In the genomic region with DNA sequence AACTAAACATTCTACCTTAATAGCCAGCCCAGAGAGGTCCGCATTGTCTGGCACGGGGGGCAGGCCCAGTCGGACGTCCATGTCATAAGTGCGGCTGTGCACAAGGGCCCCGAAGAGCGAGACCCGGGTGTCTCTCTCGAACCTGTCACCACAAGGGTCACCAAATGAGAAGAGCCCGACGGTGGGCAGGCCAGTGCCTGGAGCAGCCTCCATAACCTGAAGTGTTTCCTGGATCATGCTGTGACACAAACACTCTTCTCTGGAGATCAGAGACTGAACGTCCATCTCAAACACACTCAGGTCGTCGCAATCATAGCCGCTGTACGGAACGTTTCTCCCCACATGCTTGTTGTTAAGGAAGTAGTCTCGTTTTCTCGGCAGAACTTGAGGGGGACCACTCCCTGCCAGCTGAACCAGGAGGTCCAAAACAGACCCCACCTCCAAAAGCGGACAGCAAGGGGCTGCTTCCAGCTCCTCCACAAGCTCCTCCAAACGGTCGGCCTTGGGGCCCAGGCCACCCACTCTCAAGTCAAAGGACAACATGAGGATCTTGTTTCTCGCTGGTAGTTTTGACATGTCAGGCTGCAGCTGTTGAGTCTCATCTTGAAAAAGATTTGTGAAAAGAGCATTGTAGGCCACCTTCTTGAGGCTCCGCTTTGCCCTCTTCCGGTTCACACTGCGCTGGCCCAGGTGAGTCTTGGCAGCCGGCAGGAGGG, we compare ENCODE assay signal across 8 cellular contexts. TPM values are rescaled to one million over a fixed set of nuclear protein-coding genes. Genes with fewer than 3 reads are reported as not detected.
DNase-seq lines count a peak whose midpoint lies in the region; ATAC-seq and TF ChIP-seq lines count a peak whose summit lies in the region.

No MANE protein-coding gene starts in this region.

- H3K9ac ChIP-seq in DND-41 (ENCODE audit: low read depth, low read length) = peak overlapping the region; percentile 87
- H3K9ac ChIP-seq in Loucy (ENCODE audit: low read depth, low read length, poor library complexity, severe bottlenecking) = peak overlapping the region; percentile 80
- peak overlapping the region; percentile 79 to 89 for H3K9ac ChIP-seq in colonic mucosa (ENCODE audit: low read depth in 2 of 2, low read length in 2 of 2)

- H3K4me3 ChIP-seq in DND-41 (ENCODE audit: low read depth in 1 of 2, low read length in 2 of 2) = peak overlapping the region; percentile 97 to 99
- H3K4me3 ChIP-seq in Loucy (ENCODE audit: low read length, poor library complexity, severe bottlenecking) = peak overlapping the region; percentile 93
- peak overlapping the region; percentile 91 for H3K4me3 ChIP-seq in colonic mucosa
- H3K4me3 ChIP-seq in naive thymus-derived CD4-positive, alpha-beta T cell (ENCODE audit: low read length) = peak overlapping the region; percentile 73

- no peaks in the 10 kb centered on the region for H3K9me2 ChIP-seq in Loucy (replicated peaks; ENCODE audit: low read depth, low read length)

- ATAC-seq in DND-41 (ENCODE audit: insufficient read depth, low read depth) (no peak; the same call in 2 of the 3 replicates), omental fat pad (ENCODE audit: low FRiP score) (no peak), GM18519 (IDR thresholded peaks at IDR 0.05; ENCODE audit: low FRiP score, unreplicated experiment) (no peak)
- ATAC-seq in naive thymus-derived CD4-positive, alpha-beta T cell = no peak

- H3K27ac Mint-ChIP-seq in naive thymus-derived CD4-positive, alpha-beta T cell = peak overlapping the region; percentile 91 to 100 (median 100)

- H3K79me2 ChIP-seq in DND-41 (ENCODE audit: insufficient read depth, low read length) (peaks cover 81% of the 10 kb centered on the region), Loucy (ENCODE audit: insufficient read depth, low read length) (peaks cover 68% of the 10 kb centered on the region)

- no peaks in the 10 kb centered on the region for H3K9me3 Mint-ChIP-seq in naive thymus-derived CD4-positive, alpha-beta T cell

- H3K27me3 Mint-ChIP-seq in naive thymus-derived CD4-positive, alpha-beta T cell = no peaks in the 10 kb centered on the region

- no peaks in the 10 kb centered on the region for H3F3A ChIP-seq in Loucy (ENCODE audit: low read depth)

- CTCF ChIA-PET in naive thymus-derived CD4-positive, alpha-beta T cell (lab: Charles Lee) = interaction anchor here (0.6 to 1.7 kb wide), 6 partner anchors 7 to 378 kb away, joined by 3 to 7 read pairs (median 4); a partner anchor contains a TSS

- H3K4me2 ChIP-seq in DND-41 (ENCODE audit: insufficient read depth, low read length) (peak overlapping the region; percentile 98), Loucy (ENCODE audit: low read depth, low read length, poor library complexity, severe bottlenecking) (peak overlapping the region; percentile 93)

- peaks cover 55% of the 10 kb centered on the region for H3K4me1 ChIP-seq in DND-41 (ENCODE audit: insufficient read depth, low read length)
- peaks cover 28% of the 10 kb centered on the region for H3K4me1 ChIP-seq in Loucy (ENCODE audit: insufficient read depth, low read length, poor library complexity, severe bottlenecking)
- peaks cover 34% of the 10 kb centered on the region for H3K4me1 ChIP-seq in colonic mucosa
- H3K4me1 ChIP-seq in naive thymus-derived CD4-positive, alpha-beta T cell (ENCODE audit: control insufficient read depth in 2 of 2, insufficient read depth in 2 of 2, low read length in 2 of 2) = peaks cover 35 to 47% of the 10 kb centered on the region in 2 donors

- peak overlapping the region; percentile 98 for H3K27ac ChIP-seq in DND-41 (ENCODE audit: low read length)
- H3K27ac ChIP-seq in colonic mucosa = peak overlapping the region; percentile 85
- peak overlapping the region; percentile 96 for H3K27ac ChIP-seq in naive thymus-derived CD4-positive, alpha-beta T cell (ENCODE audit: low read depth, low read length)

- H2AFZ ChIP-seq in DND-41 (ENCODE audit: low read depth, low read length) (peak overlapping the region; percentile 93), Loucy (ENCODE audit: low read length) (no peak overlapping the region)

- peak; percentile 22 for DNase-seq in DND-41
- no peak for DNase-seq in colonic mucosa
- DNase-seq in naive thymus-derived CD4-positive, alpha-beta T cell = no peak
- DNase-seq in central memory CD4-positive, alpha-beta T cell = no peak
- DNase-seq in omental fat pad (ENCODE audit: low spot score) = no peak
- DNase-seq in NCI-H524 treated with DMSO at 0.1 percent for 48 hours (lab: John Stamatoyannopoulos, UW) = no peak

- peaks cover 4 to 9% (median 4%) of the 10 kb centered on the region in 5 donors for H3K36me3 Mint-ChIP-seq in naive thymus-derived CD4-positive, alpha-beta T cell

- intact Hi-C loops in colonic mucosa (cut with DNase I) = no loop called here
- intact Hi-C loops in naive thymus-derived CD4-positive, alpha-beta T cell (cut with micrococcal nuclease) = loop anchor here (1.0 to 2.0 kb wide), 5 partner anchors 8 to 376 kb away; a partner anchor contains a TSS

- peaks cover 16 to 50% (median 40%) of the 10 kb centered on the region in 7 donors for H3K4me1 Mint-ChIP-seq in naive thymus-derived CD4-positive, alpha-beta T cell

- POLR2A ChIA-PET in naive thymus-derived CD4-positive, alpha-beta T cell (lab: Charles Lee) = interaction anchor here (0.6 to 2.6 kb wide), 14 partner anchors 27 to 384 kb away, joined by 3 to 14 read pairs (median 3); a partner anchor contains a TSS

- TF ChIP-seq CTCF in DND-41 (IDR thresholded peaks at IDR 0.05; ENCODE audit: borderline replicate concordance, extremely low read depth, low read length, poor library complexity, severe bottlenecking) = no peak
- TF ChIP-seq CTCF in Loucy (conservative IDR thresholded peaks at IDR 0.05; ENCODE audit: low read length) = no peak
- no peak for TF ChIP-seq CTCF in colonic mucosa (IDR thresholded peaks at IDR 0.05)
- TF ChIP-seq CTCF in omental fat pad (IDR thresholded peaks at IDR 0.05) = no peak

- H3K4me3 Mint-ChIP-seq in naive thymus-derived CD4-positive, alpha-beta T cell = peak overlapping the region; percentile 76 to 100 (median 98)

- no peaks in the 10 kb centered on the region for H3K9me3 ChIP-seq in DND-41 (ENCODE audit: insufficient read depth, low read length, severe bottlenecking)
- no peaks in the 10 kb centered on the region for H3K9me3 ChIP-seq in Loucy (ENCODE audit: insufficient read depth, low read depth, low read length)
- H3K9me3 ChIP-seq in colonic mucosa = no peaks in the 10 kb centered on the region
- no peaks in the 10 kb centered on the region for H3K9me3 ChIP-seq in naive thymus-derived CD4-positive, alpha-beta T cell (ENCODE audit: control insufficient read depth in 2 of 3, low read length in 3 of 3)

- H3K36me3 ChIP-seq in DND-41 (ENCODE audit: insufficient read depth, low read length) (peaks cover 48% of the 10 kb centered on the region), Loucy (ENCODE audit: insufficient read depth, low read length) (no peaks in the 10 kb centered on the region), colonic mucosa (no peaks in the 10 kb centered on the region)
- H3K36me3 ChIP-seq in naive thymus-derived CD4-positive, alpha-beta T cell (ENCODE audit: control insufficient read depth in 2 of 3, insufficient read depth in 3 of 3, low read length in 3 of 3) = peaks cover 4 to 45% (median 5%) of the 10 kb centered on the region in 3 experiments

- H4K20me1 ChIP-seq in DND-41 (ENCODE audit: insufficient read depth, low read length) = peaks cover 57% of the 10 kb centered on the region
- peaks cover 25% of the 10 kb centered on the region for H4K20me1 ChIP-seq in Loucy (ENCODE audit: insufficient read depth, low read length, poor library complexity, severe bottlenecking)

- H3K27me3 ChIP-seq in DND-41 (ENCODE audit: insufficient read depth, low read length, poor library complexity) (no peaks in the 10 kb centered on the region), Loucy (ENCODE audit: insufficient read depth, low read length, poor library complexity, severe bottlenecking) (no peaks in the 10 kb centered on the region), colonic mucosa (no peaks in the 10 kb centered on the region)
- H3K27me3 ChIP-seq in naive thymus-derived CD4-positive, alpha-beta T cell (ENCODE audit: control insufficient read depth in 2 of 2, insufficient read depth in 2 of 2, low read length in 2 of 2) = no peaks in the 10 kb centered on the region

RNA-seq across cellular contexts. Expression of a gene that starts 1.0 kb away (rescaled TPM):
- total RNA-seq in colonic mucosa = 10 to 100 TPM; 19.2 to 33.4 TPM
- total RNA-seq in naive thymus-derived CD4-positive, alpha-beta T cell = 100 to 1,000 TPM in 4 of 5 experiments, 10 to 100 TPM in 1; 67.8 to 146 (median 134) TPM
- polyA plus RNA-seq in naive thymus-derived CD4-positive, alpha-beta T cell = 10 to 100 TPM; 15.2 to 28.4 TPM
- total RNA-seq in omental fat pad = 10 to 100 TPM; 32.7 to 52.2 (median 33.5) TPM

RNA-seq across cellular contexts. Expression of a gene that starts 7.2 kb away (rescaled TPM):
- total RNA-seq in colonic mucosa (10 to 100 TPM; 40.5 to 59.1 TPM), omental fat pad (10 to 100 TPM; 18.4 to 53.8 (median 23.6) TPM)
- 100 to 1,000 TPM in 3 of 5 experiments, 10 to 100 TPM in 2; 95.9 to 139 (median 105) TPM for total RNA-seq in naive thymus-derived CD4-positive, alpha-beta T cell
- polyA plus RNA-seq in naive thymus-derived CD4-positive, alpha-beta T cell = 1 to 10 TPM; 7.1 to 9.8 TPM

RNA-seq across cellular contexts. Expression of a gene that starts 17.6 kb away (rescaled TPM):
- 1 to 10 TPM; 2.0 to 2.6 TPM for total RNA-seq in colonic mucosa
- 1 to 10 TPM; 1.7 to 6.2 (median 2.3) TPM for total RNA-seq in naive thymus-derived CD4-positive, alpha-beta T cell
- under 1 TPM in 1 of 2 donors, not detected in 1; 0.07 TPM for polyA plus RNA-seq in naive thymus-derived CD4-positive, alpha-beta T cell
- total RNA-seq in omental fat pad = 10 to 100 TPM in 3 of 4 donors, 1 to 10 TPM in 1; 7.9 to 31.1 (median 17.8) TPM

RNA-seq across cellular contexts. Expression of a gene that starts 26.3 kb away (rescaled TPM):
- total RNA-seq in colonic mucosa (1 to 10 TPM; 1.3 to 1.9 TPM), omental fat pad (10 to 100 TPM; 12.1 to 38.9 (median 20.4) TPM)
- total RNA-seq in naive thymus-derived CD4-positive, alpha-beta T cell = 10 to 100 TPM in 1 of 5 experiments, 1 to 10 TPM in 4; 1.3 to 22.9 (median 4.5) TPM
- under 1 TPM; 0.13 to 0.19 TPM for polyA plus RNA-seq in naive thymus-derived CD4-positive, alpha-beta T cell

RNA-seq across cellular contexts. Expression of a gene that starts 43.1 kb away (rescaled TPM):
- total RNA-seq in colonic mucosa (10 to 100 TPM; 29.1 to 36.9 TPM), omental fat pad (10 to 100 TPM; 21.2 to 38.3 (median 31.9) TPM)
- 10 to 100 TPM; 26.7 to 36.6 (median 32.4) TPM for total RNA-seq in naive thymus-derived CD4-positive, alpha-beta T cell
- 1 to 10 TPM; 3.4 to 5.9 TPM for polyA plus RNA-seq in naive thymus-derived CD4-positive, alpha-beta T cell
